ENCODE assay signal across 1 cellular context in genomic region chr9:113056191-113057106, GRCh38.
TF ChIP-seq lines count a peak whose summit lies in the region.

Gene ZFP37, minus strand, starts transcription at chr9:113056724. Its CDS starts 36 bp downstream, at chr9:113056688.

TF ChIP-seq in HepG2, 621 proteins besides CTCF, POLR2A, EP300 and RAD21 (continued from another document and continues in another):
- TF ChIP-seq ZBTB44 (CRISPR knock-in tag; IDR thresholded peaks at IDR 0.05) (no peak), SP4 (CRISPR knock-in tag; IDR thresholded peaks at IDR 0.05) (peak; percentile 62; the same call in 1 of the 2 replicates), ZNF777 (CRISPR knock-in tag; IDR thresholded peaks at IDR 0.05) (0 out of 2 replicates have a peak, but pooled peaks have one; percentile 31), PAXIP1 (CRISPR knock-in tag; conservative IDR thresholded peaks at IDR 0.05) (peak; percentile 37; the same call in 1 of the 2 replicates), ZNF800 (CRISPR knock-in tag; IDR thresholded peaks at IDR 0.05) (peak; percentile 69), MXD3 (CRISPR knock-in tag; IDR thresholded peaks at IDR 0.05) (no peak), ZNF792 (CRISPR knock-in tag; IDR thresholded peaks at IDR 0.05) (peak; percentile 15; the same call in 1 of the 2 replicates), HOXA9 (CRISPR knock-in tag; IDR thresholded peaks at IDR 0.05; ENCODE audit: borderline replicate concordance) (0 out of 2 replicates have a peak, but pooled peaks have one; percentile 54), KDM4B (CRISPR knock-in tag; IDR thresholded peaks at IDR 0.05) (no peak), ETV6 (CRISPR knock-in tag; conservative IDR thresholded peaks at IDR 0.05) (no peak), THAP9 (CRISPR knock-in tag; IDR thresholded peaks at IDR 0.05; ENCODE audit: borderline replicate concordance) (peak; percentile 89), EZH2 (conservative IDR thresholded peaks at IDR 0.05; ENCODE audit: low read depth, low read length) (no peak), BATF2 (CRISPR knock-in tag; IDR thresholded peaks at IDR 0.05) (no peak), RARA (CRISPR knock-in tag; IDR thresholded peaks at IDR 0.05) (peak; percentile 5; the same call in 1 of the 2 replicates), ZNF343 (CRISPR knock-in tag; IDR thresholded peaks at IDR 0.05) (peak; percentile 74; the same call in 1 of the 2 replicates), ZKSCAN5 (CRISPR knock-in tag; IDR thresholded peaks at IDR 0.05) (no peak), NCOA1 (CRISPR knock-in tag; IDR thresholded peaks at IDR 0.05) (no peak), PCBP2 (optimal IDR thresholded peaks at IDR 0.05; ENCODE audit: low read depth, low read length, poor library complexity, severe bottlenecking) (no peak), DNMT3B (CRISPR knock-in tag; conservative IDR thresholded peaks at IDR 0.05) (no peak; the same call in 1 of the 2 replicates), SNRNP70 (IDR thresholded peaks at IDR 0.05; ENCODE audit: low read depth, low read length) (no peak), ZNF354B (CRISPR knock-in tag; IDR thresholded peaks at IDR 0.05) (no peak), MIER2 (CRISPR knock-in tag; IDR thresholded peaks at IDR 0.05) (no peak), MLXIP (CRISPR knock-in tag; IDR thresholded peaks at IDR 0.05; ENCODE audit: borderline replicate concordance) (no peak), ISL2 (CRISPR knock-in tag; IDR thresholded peaks at IDR 0.05) (peak; percentile 38), AGO2 (optimal IDR thresholded peaks at IDR 0.05; ENCODE audit: low read depth, low read length) (peak; percentile 78)
- TF ChIP-seq, protein P1, sequence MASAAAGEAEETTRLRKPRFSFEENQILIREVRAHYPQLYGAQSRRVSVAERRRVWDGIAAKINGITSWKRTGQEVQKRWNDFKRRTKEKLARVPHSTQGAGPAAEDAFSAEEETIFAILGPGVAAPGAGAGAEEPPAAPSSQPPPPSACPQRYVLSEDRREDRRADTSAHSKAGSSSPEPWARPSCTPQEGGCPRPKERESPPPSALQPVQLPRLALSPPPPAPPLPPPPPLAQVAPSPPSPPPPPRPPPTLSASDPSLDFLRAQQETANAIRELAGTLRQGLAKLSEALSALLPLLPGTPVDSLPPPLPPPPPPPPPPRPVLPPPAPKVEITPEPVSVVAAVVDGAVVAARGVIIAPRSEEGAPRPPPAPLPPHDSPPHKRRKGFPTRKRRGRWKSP (CRISPR knock-in tag; IDR thresholded peaks at IDR 0.05), result peak; percentile 40; the same call in 1 of the 2 replicates
- TF ChIP-seq, protein P2, sequence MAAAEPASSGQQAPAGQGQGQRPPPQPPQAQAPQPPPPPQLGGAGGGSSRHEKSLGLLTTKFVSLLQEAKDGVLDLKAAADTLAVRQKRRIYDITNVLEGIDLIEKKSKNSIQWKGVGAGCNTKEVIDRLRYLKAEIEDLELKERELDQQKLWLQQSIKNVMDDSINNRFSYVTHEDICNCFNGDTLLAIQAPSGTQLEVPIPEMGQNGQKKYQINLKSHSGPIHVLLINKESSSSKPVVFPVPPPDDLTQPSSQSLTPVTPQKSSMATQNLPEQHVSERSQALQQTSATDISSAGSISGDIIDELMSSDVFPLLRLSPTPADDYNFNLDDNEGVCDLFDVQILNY (CRISPR knock-in tag; conservative IDR thresholded peaks at IDR 0.05), result no peak
- TF ChIP-seq, protein P3, sequence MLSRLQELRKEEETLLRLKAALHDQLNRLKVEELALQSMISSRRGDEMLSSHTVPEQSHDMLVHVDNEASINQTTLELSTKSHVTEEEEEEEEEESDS (CRISPR knock-in tag; IDR thresholded peaks at IDR 0.05; ENCODE audit: borderline replicate concordance), result no peak
- TF ChIP-seq, protein P4, sequence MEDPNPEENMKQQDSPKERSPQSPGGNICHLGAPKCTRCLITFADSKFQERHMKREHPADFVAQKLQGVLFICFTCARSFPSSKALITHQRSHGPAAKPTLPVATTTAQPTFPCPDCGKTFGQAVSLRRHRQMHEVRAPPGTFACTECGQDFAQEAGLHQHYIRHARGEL (CRISPR knock-in tag; IDR thresholded peaks at IDR 0.05), result no peak
- TF ChIP-seq, protein P5, sequence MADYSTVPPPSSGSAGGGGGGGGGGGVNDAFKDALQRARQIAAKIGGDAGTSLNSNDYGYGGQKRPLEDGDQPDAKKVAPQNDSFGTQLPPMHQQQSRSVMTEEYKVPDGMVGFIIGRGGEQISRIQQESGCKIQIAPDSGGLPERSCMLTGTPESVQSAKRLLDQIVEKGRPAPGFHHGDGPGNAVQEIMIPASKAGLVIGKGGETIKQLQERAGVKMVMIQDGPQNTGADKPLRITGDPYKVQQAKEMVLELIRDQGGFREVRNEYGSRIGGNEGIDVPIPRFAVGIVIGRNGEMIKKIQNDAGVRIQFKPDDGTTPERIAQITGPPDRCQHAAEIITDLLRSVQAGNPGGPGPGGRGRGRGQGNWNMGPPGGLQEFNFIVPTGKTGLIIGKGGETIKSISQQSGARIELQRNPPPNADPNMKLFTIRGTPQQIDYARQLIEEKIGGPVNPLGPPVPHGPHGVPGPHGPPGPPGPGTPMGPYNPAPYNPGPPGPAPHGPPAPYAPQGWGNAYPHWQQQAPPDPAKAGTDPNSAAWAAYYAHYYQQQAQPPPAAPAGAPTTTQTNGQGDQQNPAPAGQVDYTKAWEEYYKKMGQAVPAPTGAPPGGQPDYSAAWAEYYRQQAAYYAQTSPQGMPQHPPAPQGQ (CRISPR knock-in tag; IDR thresholded peaks at IDR 0.05; ENCODE audit: borderline replicate concordance), result no peak
- TF ChIP-seq, protein P6, sequence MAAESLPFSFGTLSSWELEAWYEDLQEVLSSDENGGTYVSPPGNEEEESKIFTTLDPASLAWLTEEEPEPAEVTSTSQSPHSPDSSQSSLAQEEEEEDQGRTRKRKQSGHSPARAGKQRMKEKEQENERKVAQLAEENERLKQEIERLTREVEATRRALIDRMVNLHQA (CRISPR knock-in tag; IDR thresholded peaks at IDR 0.05), result no peak
- TF ChIP-seq, protein P7, sequence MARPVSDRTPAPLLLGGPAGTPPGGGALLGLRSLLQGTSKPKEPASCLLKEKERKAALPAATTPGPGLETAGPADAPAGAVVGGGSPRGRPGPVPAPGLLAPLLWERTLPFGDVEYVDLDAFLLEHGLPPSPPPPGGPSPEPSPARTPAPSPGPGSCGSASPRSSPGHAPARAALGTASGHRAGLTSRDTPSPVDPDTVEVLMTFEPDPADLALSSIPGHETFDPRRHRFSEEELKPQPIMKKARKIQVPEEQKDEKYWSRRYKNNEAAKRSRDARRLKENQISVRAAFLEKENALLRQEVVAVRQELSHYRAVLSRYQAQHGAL (CRISPR knock-in tag; IDR thresholded peaks at IDR 0.05; ENCODE audit: not compliant biosample characterization), result no peak
- TF ChIP-seq, protein P8, sequence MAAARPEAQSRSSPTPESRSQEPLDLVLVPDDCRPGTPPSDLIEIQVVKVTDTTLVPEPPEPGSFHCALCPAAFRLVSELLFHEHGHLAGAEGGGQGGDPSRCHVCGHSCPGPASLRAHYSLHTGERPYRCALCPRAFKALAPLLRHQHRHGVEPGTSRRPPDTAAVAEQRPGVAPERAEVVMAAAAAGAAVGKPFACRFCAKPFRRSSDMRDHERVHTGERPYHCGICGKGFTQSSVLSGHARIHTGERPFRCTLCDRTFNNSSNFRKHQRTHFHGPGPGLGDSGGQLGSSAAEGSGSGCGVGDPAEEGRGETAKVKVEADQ (CRISPR knock-in tag; IDR thresholded peaks at IDR 0.05; ENCODE audit: borderline replicate concordance), result no peak
